26 cellular contexts compared by ENCODE assay signal in the genomic region with DNA sequence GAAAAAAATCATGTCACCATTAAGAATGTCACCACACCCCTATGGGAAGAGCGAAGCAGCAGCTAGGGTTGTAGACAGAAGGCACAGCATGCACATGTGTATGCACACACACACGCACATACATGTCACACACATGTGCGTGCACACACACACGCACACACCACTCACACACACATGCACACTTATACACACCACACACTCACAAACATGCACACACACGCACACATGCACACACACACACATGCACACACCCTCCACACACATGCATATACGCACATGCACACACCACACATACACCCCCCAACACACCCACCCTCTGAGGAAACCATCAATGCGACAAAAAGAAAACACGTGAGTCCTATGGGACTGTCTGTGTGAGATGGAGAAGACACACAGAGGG.
"Had no signal": no experiment of that assay in that cellular context is flagged by ENCODE, and none has a peak within 500 bp of the region (broad histone marks: within the 10 kb centered on the region; RNA-seq: fewer than 3 reads in every experiment).

No MANE protein-coding gene starts in this region.

- H3K27me3 Mint-ChIP-seq: natural killer cell treated with Interleukin-12 subunit alpha and Interleukin-12 subunit beta and Interleukin-15 and Interleukin-18, amount 100 ng/mL, for 72 hours had no signal

- H3K27ac ChIP-seq: esophagus squamous epithelium, heart right ventricle, left lung, prostate gland, right atrium auricular region, sigmoid colon, testis, tibial artery, uterus had no signal

- H3K9me3 ChIP-seq: esophagus squamous epithelium, heart right ventricle, left lung, mucosa of descending colon, prostate gland, right atrium auricular region, sigmoid colon, testis, tibial artery, uterus had no signal

- H3K4me3 ChIP-seq: esophagus squamous epithelium, heart right ventricle, left lung, mucosa of descending colon, prostate gland, right atrium auricular region, sigmoid colon, testis, tibial artery, uterus had no signal

- H3K36me3 ChIP-seq: esophagus squamous epithelium, heart right ventricle, left lung, prostate gland, right atrium auricular region, tibial artery, uterus had no signal

- H3K27me3 ChIP-seq: right atrium auricular region, sigmoid colon, testis, uterus had no signal

- H3K9me3 Mint-ChIP-seq: effector memory CD8-positive, alpha-beta T cell; mesothelial cell of epicardium; naive B cell; natural killer cell treated with Interleukin-12 subunit alpha and Interleukin-12 subunit beta and Interleukin-15 and Interleukin-18, amount 100 ng/mL, for 72 hours; neural crest cell; stimulated activated memory B cell treated with anti-CD40 and anti-IgM and Interleukin-4, amounts not matched to agents 10 μg/mL and 1 μg/mL and 100 μg/mL, for 72 hours; type B pancreatic cell had no signal

- H3K27ac Mint-ChIP-seq: effector memory CD8-positive, alpha-beta T cell; mesothelial cell of epicardium; natural killer cell treated with Interleukin-12 subunit alpha and Interleukin-12 subunit beta and Interleukin-15 and Interleukin-18, amount 100 ng/mL, for 72 hours; stimulated activated memory B cell treated with anti-CD40 and anti-IgM and Interleukin-4, amounts not matched to agents 10 μg/mL and 1 μg/mL and 100 μg/mL, for 72 hours; type B pancreatic cell had no signal

- H3K4me3 Mint-ChIP-seq: effector memory CD8-positive, alpha-beta T cell; mesothelial cell of epicardium; natural killer cell treated with Interleukin-12 subunit alpha and Interleukin-12 subunit beta and Interleukin-15 and Interleukin-18, amount 100 ng/mL, for 72 hours; neural crest cell; stimulated activated memory B cell treated with anti-CD40 and anti-IgM and Interleukin-4, amounts not matched to agents 10 μg/mL and 1 μg/mL and 100 μg/mL, for 72 hours; type B pancreatic cell had no signal

- DNase-seq: cortex of kidney; effector memory CD8-positive, alpha-beta T cell; erythroblast; esophagus squamous epithelium; foreskin melanocyte; glutamatergic neuron; heart right ventricle; hippocampal formation; left cardiac atrium; left lung; mesenchymal stem cell; mucosa of descending colon; naive B cell; sigmoid colon; stimulated activated CD4-positive, alpha-beta T cell treated with anti-CD3 and anti-CD28 coated beads, Interleukin-4, amount 100 ng/mL, for 4 hours; stimulated activated naive CD8-positive, alpha-beta T cell treated with anti-CD3 and anti-CD28 coated beads, Interleukin-15, Interleukin-2, amounts not matched to agents 100 U/mL and 50 U/mL, for 24 hours; testis; tibial artery; uterus had no signal

- H3K4me1 Mint-ChIP-seq: mesothelial cell of epicardium had no signal

- H3K4me1 ChIP-seq: esophagus squamous epithelium, heart right ventricle, left lung, prostate gland, right atrium auricular region, sigmoid colon, testis, tibial artery, uterus had no signal

- ATAC-seq: effector memory CD8-positive, alpha-beta T cell; heart right ventricle; left cardiac atrium; left lung; mucosa of descending colon; natural killer cell treated with Interleukin-12 subunit alpha and Interleukin-12 subunit beta and Interleukin-15 and Interleukin-18, amount 100 ng/mL, for 72 hours; stimulated activated memory B cell treated with anti-CD40 and anti-IgM and Interleukin-4, amounts not matched to agents 10 μg/mL and 1 μg/mL and 100 μg/mL, for 72 hours; stimulated activated naive CD8-positive, alpha-beta T cell treated with anti-CD3 and anti-CD28 coated beads, Interleukin-15, Interleukin-2, amounts not matched to agents 100 U/mL and 50 U/mL, for 24 hours had no signal

- H3K36me3 Mint-ChIP-seq: mesothelial cell of epicardium; naive B cell; natural killer cell treated with Interleukin-12 subunit alpha and Interleukin-12 subunit beta and Interleukin-15 and Interleukin-18, amount 100 ng/mL, for 72 hours; stimulated activated memory B cell treated with anti-CD40 and anti-IgM and Interleukin-4, amounts not matched to agents 10 μg/mL and 1 μg/mL and 100 μg/mL, for 72 hours; type B pancreatic cell had no signal
